Comparison of ENCODE assay signal across 2 cellular contexts in the genomic region with DNA sequence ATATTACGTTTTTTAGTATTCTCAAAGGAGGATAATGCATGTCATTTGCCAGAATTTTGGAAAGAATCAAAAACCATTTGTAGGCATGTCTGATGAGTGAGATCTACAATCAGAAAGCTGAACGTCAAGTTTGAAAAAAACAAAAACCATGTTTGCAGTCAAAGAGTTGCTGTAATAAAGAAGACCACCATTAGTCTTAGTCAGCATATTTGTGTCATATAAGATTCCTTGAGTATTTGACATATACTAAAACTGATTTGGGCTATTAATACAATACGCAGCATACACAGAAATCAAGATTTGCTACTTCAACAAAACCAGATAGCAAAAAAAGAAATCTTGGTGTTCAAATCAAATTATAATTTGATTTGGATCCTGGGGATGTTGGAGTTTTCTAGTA.
TF ChIP-seq lines count a peak whose summit lies in the region.

No MANE protein-coding gene starts in this region.

TF ChIP-seq in HepG2, 621 proteins besides CTCF, POLR2A, EP300 and RAD21 (continued from another document):
- peak; percentile 96 to 99 for TF ChIP-seq MAFK (conservative IDR thresholded peaks at IDR 0.05 in 1 of 2, IDR thresholded peaks at IDR 0.05 in 1 of 2; ENCODE audit: low read length in 2 of 2)
- TF ChIP-seq MAF1 (CRISPR knock-in tag; IDR thresholded peaks at IDR 0.05; ENCODE audit: borderline replicate concordance) = no peak
- TF ChIP-seq ZFP90 (CRISPR knock-in tag; IDR thresholded peaks at IDR 0.05; ENCODE audit: borderline replicate concordance) = no peak
- TF ChIP-seq CCDC6 (CRISPR knock-in tag; IDR thresholded peaks at IDR 0.05) = no peak
- TF ChIP-seq ZNF598 (CRISPR knock-in tag; IDR thresholded peaks at IDR 0.05; ENCODE audit: borderline replicate concordance) = no peak
- TF ChIP-seq SIN3B (IDR thresholded peaks at IDR 0.05; ENCODE audit: low read length) = no peak
- TF ChIP-seq DZIP1 (CRISPR knock-in tag; IDR thresholded peaks at IDR 0.05) = no peak
- TF ChIP-seq TOE1 (CRISPR knock-in tag; IDR thresholded peaks at IDR 0.05) = no peak
- no peak for TF ChIP-seq ZNF230 (CRISPR knock-in tag; IDR thresholded peaks at IDR 0.05)
- no peak for TF ChIP-seq ZFX (CRISPR knock-in tag; IDR thresholded peaks at IDR 0.05; ENCODE audit: low read depth)

TF ChIP-seq in K562, 482 proteins besides CTCF, POLR2A, EP300 and RAD21 (continued from another document):
- TF ChIP-seq ZNF507 (tag; conservative IDR thresholded peaks at IDR 0.05) (no peak), ATF6 (CRISPR knock-in tag; IDR thresholded peaks at IDR 0.05) (no peak), C11orf30 (IDR thresholded peaks at IDR 0.05; ENCODE audit: low read depth) (peak; percentile 90), NEUROD1 (IDR thresholded peaks at IDR 0.05; ENCODE audit: borderline replicate concordance, low read depth, low read length, partially characterized antibody) (no peak), KLF1 (tag; IDR thresholded peaks at IDR 0.05) (no peak), MAFG (tag; conservative IDR thresholded peaks at IDR 0.05) (peak; percentile 86), SRSF1 (IDR thresholded peaks at IDR 0.05; ENCODE audit: low read depth, low read length) (no peak), ZNF316 (IDR thresholded peaks at IDR 0.05) (peak; percentile 95), XRCC5 (IDR thresholded peaks at IDR 0.05; ENCODE audit: low read depth, low read length) (no peak), SRSF7 (optimal IDR thresholded peaks at IDR 0.05; ENCODE audit: low read depth, low read length) (no peak), MEF2A (IDR thresholded peaks at IDR 0.05; ENCODE audit: control insufficient read depth, low read depth, low read length) (no peak), PRDM10 (IDR thresholded peaks at IDR 0.05; ENCODE audit: partially characterized antibody) (no peak), RERE (CRISPR knock-in tag; IDR thresholded peaks at IDR 0.05; ENCODE audit: borderline replicate concordance) (no peak), ZNF695 (CRISPR knock-in tag; IDR thresholded peaks at IDR 0.05) (no peak), MAFK (IDR thresholded peaks at IDR 0.05; ENCODE audit: low read length) (peak; percentile 95), SMC3 (conservative IDR thresholded peaks at IDR 0.05; ENCODE audit: insufficient read depth, low read depth, low read length) (no peak), MAFF (IDR thresholded peaks at IDR 0.05; ENCODE audit: low read length) (peak; percentile 92)
- TF ChIP-seq, protein P1, sequence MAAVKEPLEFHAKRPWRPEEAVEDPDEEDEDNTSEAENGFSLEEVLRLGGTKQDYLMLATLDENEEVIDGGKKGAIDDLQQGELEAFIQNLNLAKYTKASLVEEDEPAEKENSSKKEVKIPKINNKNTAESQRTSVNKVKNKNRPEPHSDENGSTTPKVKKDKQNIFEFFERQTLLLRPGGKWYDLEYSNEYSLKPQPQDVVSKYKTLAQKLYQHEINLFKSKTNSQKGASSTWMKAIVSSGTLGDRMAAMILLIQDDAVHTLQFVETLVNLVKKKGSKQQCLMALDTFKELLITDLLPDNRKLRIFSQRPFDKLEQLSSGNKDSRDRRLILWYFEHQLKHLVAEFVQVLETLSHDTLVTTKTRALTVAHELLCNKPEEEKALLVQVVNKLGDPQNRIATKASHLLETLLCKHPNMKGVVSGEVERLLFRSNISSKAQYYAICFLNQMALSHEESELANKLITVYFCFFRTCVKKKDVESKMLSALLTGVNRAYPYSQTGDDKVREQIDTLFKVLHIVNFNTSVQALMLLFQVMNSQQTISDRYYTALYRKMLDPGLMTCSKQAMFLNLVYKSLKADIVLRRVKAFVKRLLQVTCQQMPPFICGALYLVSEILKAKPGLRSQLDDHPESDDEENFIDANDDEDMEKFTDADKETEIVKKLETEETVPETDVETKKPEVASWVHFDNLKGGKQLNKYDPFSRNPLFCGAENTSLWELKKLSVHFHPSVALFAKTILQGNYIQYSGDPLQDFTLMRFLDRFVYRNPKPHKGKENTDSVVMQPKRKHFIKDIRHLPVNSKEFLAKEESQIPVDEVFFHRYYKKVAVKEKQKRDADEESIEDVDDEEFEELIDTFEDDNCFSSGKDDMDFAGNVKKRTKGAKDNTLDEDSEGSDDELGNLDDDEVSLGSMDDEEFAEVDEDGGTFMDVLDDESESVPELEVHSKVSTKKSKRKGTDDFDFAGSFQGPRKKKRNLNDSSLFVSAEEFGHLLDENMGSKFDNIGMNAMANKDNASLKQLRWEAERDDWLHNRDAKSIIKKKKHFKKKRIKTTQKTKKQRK (IDR thresholded peaks at IDR 0.05; ENCODE audit: borderline replicate concordance, low read depth, low read length) = no peak
